In genomic region chr2:197229509-197230458, GRCh38 we compare ENCODE assay signal across 13 cellular contexts.
A peak's percentile ranks its signal among the peaks of the same experiment; 100 is the strongest.
DNase-seq lines count a peak whose midpoint lies in the region; ATAC-seq, FAIRE-seq and TF ChIP-seq lines count a peak whose summit lies in the region.
"Had no signal": no experiment of that assay in that cellular context is flagged by ENCODE, and none has a peak within 500 bp of the region (broad histone marks: within the 10 kb centered on the region; RNA-seq: fewer than 3 reads in every experiment).

No MANE protein-coding gene starts in this region.

- H3K36me3 ChIP-seq in CD8-positive, alpha-beta memory T cell (ENCODE audit: insufficient read depth, low read length) = no peaks in the 10 kb centered on the region
- H3K36me3 ChIP-seq: cardiac muscle cell, Peyer's patch had no signal

- no peak for TF ChIP-seq POLR2A in GM12892 (IDR thresholded peaks at IDR 0.05; ENCODE audit: low read depth, low read length)

- POLR2A ChIA-PET in AG04450 (lab: Yijun Ruan, JAX) (interaction anchor here (0.6 to 0.9 kb wide), 2 partner anchors 11 to 34 kb away, joined by 3 to 6 read pairs; no protein-coding TSS in a partner anchor), activated B cell treated with CpG ODN at 0.5 μM for 24 hours (lab: Charles Lee) (interaction anchor here (0.6 to 3.3 kb wide), 2 partner anchors 11 to 76 kb away, joined by 3 to 22 read pairs; no protein-coding TSS in a partner anchor)
- POLR2A ChIA-PET in CD8-positive, alpha-beta memory T cell (lab: Charles Lee) = interaction anchor here (0.5 kb wide), 1 partner anchor 78 kb away, joined by 5 read pairs; no protein-coding TSS in a partner anchor

- no peaks in the 10 kb centered on the region for H3K27me3 Mint-ChIP-seq in CD8-positive, alpha-beta memory T cell
- H3K27me3 Mint-ChIP-seq in activated B cell treated with CpG ODN at 0.5 μM for 24 hours (no peaks in the 10 kb centered on the region), immature natural killer cell (ENCODE audit: low read depth in 3 of 3) (peaks cover 0 to 6% (median 0%) of the 10 kb centered on the region in 3 donors), progenitor cell of endocrine pancreas (no peaks in the 10 kb centered on the region)
- H3K27me3 Mint-ChIP-seq: type B pancreatic cell had no signal

- intact Hi-C loops in activated B cell treated with CpG ODN at 0.5 μM for 24 hours (cut with micrococcal nuclease) = loop anchor here (1.0 kb wide), 2 partner anchors 8 to 10 kb away; no protein-coding TSS in a partner anchor

- peaks cover 88 to 98% (median 97%) of the 10 kb centered on the region in 3 donors for H3K4me1 Mint-ChIP-seq in CD8-positive, alpha-beta memory T cell
- H3K4me1 Mint-ChIP-seq in activated B cell treated with CpG ODN at 0.5 μM for 24 hours = peaks cover 94% of the 10 kb centered on the region
- H3K4me1 Mint-ChIP-seq in immature natural killer cell = peaks cover 94 to 98% of the 10 kb centered on the region in 2 donors
- H3K4me1 Mint-ChIP-seq in progenitor cell of endocrine pancreas (ENCODE audit: low read depth) = no peaks in the 10 kb centered on the region

- H3K27ac ChIP-seq in AG04450 (ENCODE audit: low read depth, low read length) = no peak overlapping the region
- no peak overlapping the region for H3K27ac ChIP-seq in CD8-positive, alpha-beta memory T cell (ENCODE audit: low read depth, low read length)
- H3K27ac ChIP-seq: cardiac muscle cell, Peyer's patch had no signal

- peaks cover 91% of the 10 kb centered on the region for H3K4me1 ChIP-seq in CD8-positive, alpha-beta memory T cell (ENCODE audit: insufficient read depth, low read length)

- CTCF ChIA-PET in AG04450 (lab: Charles Lee) = interaction anchor here (0.9 kb wide), 1 partner anchor 38 kb away, joined by 4 read pairs; no protein-coding TSS in a partner anchor
- CTCF ChIA-PET in CD8-positive, alpha-beta memory T cell (lab: Charles Lee) = interaction anchor here (0.9 to 1.5 kb wide), 4 partner anchors 9 to 24 kb away, joined by 3 to 6 read pairs (median 3); no protein-coding TSS in a partner anchor
- CTCF ChIA-PET in activated B cell treated with CpG ODN at 0.5 μM for 24 hours (lab: Charles Lee) = interaction anchor here (1.0 to 1.2 kb wide), 2 partner anchors 38 to 116 kb away, joined by 3 read pairs; no protein-coding TSS in a partner anchor

- ATAC-seq in activated B cell treated with CpG ODN at 0.5 μM for 24 hours (ENCODE audit: low read depth) (no peak), HG03565 (IDR thresholded peaks at IDR 0.05; ENCODE audit: unreplicated experiment) (no peak)

- H3K36me3 Mint-ChIP-seq in CD8-positive, alpha-beta memory T cell = peaks cover 0 to 15% (median 10%) of the 10 kb centered on the region in 3 donors
- peaks cover 44% of the 10 kb centered on the region for H3K36me3 Mint-ChIP-seq in activated B cell treated with CpG ODN at 0.5 μM for 24 hours (ENCODE audit: low read depth)
- peaks cover 0 to 3% (median 0%) of the 10 kb centered on the region in 3 donors for H3K36me3 Mint-ChIP-seq in immature natural killer cell
- H3K36me3 Mint-ChIP-seq in progenitor cell of endocrine pancreas (ENCODE audit: insufficient read depth) = no peaks in the 10 kb centered on the region
- H3K36me3 Mint-ChIP-seq: type B pancreatic cell had no signal

- DNase-seq in AG04450 (ENCODE audit: low read depth, low spot score) (peak; percentile 48), activated B cell treated with CpG ODN at 0.5 μM for 24 hours (no peak), immature natural killer cell (no peak), dermis blood vessel endothelial cell (no peak), progenitor cell of endocrine pancreas (ENCODE audit: low spot score, unreplicated experiment) (no peak), GM12892 (ENCODE audit: insufficient read length) (no peak)
- no peak for DNase-seq in CD8-positive, alpha-beta memory T cell
- DNase-seq: activated CD4-positive, alpha-beta T cell treated with anti-CD3 and anti-CD28 coated beads, Interleukin-2, amount 50 U/mL, for 1 hour; Peyer's patch; stimulated activated CD4-positive, alpha-beta T cell treated with anti-CD3 and anti-CD28 coated beads, Interleukin-4, amount 100 ng/mL, for 24 hours had no signal

- no peak overlapping the region for H3K4me3 ChIP-seq in AG04450 (ENCODE audit: low read depth, low read length)
- H3K4me3 ChIP-seq in CD8-positive, alpha-beta memory T cell (ENCODE audit: low read length) = no peak overlapping the region
- H3K4me3 ChIP-seq: cardiac muscle cell, Peyer's patch had no signal

- H3K9me3 ChIP-seq in AG04450 (ENCODE audit: control insufficient read depth, insufficient read depth, low read length) = no peaks in the 10 kb centered on the region
- no peaks in the 10 kb centered on the region for H3K9me3 ChIP-seq in CD8-positive, alpha-beta memory T cell (ENCODE audit: low read length)
- H3K9me3 ChIP-seq: Peyer's patch had no signal

- no peak for TF ChIP-seq CTCF in AG04450 (IDR thresholded peaks at IDR 0.05; ENCODE audit: low read depth, low read length)
- TF ChIP-seq CTCF in activated B cell treated with CpG ODN at 0.5 μM for 24 hours (IDR thresholded peaks at IDR 0.05) = no peak
- no peak for TF ChIP-seq CTCF in progenitor cell of endocrine pancreas (IDR thresholded peaks at IDR 0.05; ENCODE audit: unreplicated experiment)

- no peaks in the 10 kb centered on the region for H3K9me3 Mint-ChIP-seq in CD8-positive, alpha-beta memory T cell
- H3K9me3 Mint-ChIP-seq in activated B cell treated with CpG ODN at 0.5 μM for 24 hours (no peaks in the 10 kb centered on the region), immature natural killer cell (no peaks in the 10 kb centered on the region), progenitor cell of endocrine pancreas (ENCODE audit: low read depth) (no peaks in the 10 kb centered on the region)

- H3K27ac Mint-ChIP-seq in CD8-positive, alpha-beta memory T cell = peak overlapping the region; percentile 38 to 86 (median 52)
- peak overlapping the region; percentile 42 for H3K27ac Mint-ChIP-seq in activated B cell treated with CpG ODN at 0.5 μM for 24 hours
- peak overlapping the region; percentile 29 to 89 (median 76) for H3K27ac Mint-ChIP-seq in immature natural killer cell
- no peak overlapping the region for H3K27ac Mint-ChIP-seq in progenitor cell of endocrine pancreas
- H3K27ac Mint-ChIP-seq: type B pancreatic cell had no signal

- no peaks in the 10 kb centered on the region for H3K27me3 ChIP-seq in AG04450 (ENCODE audit: control insufficient read depth, insufficient read depth, low read length)
- no peaks in the 10 kb centered on the region for H3K27me3 ChIP-seq in CD8-positive, alpha-beta memory T cell (ENCODE audit: insufficient read depth, low read length, poor library complexity, severe bottlenecking)
- H3K27me3 ChIP-seq: cardiac muscle cell, Peyer's patch had no signal

- FAIRE-seq in GM12892 (lab: Jason Lieb, UNC) = no peak

- peak overlapping the region in 5 of 7 donors; percentile 1 to 36 (median 24) for H3K4me3 Mint-ChIP-seq in CD8-positive, alpha-beta memory T cell
- H3K4me3 Mint-ChIP-seq in activated B cell treated with CpG ODN at 0.5 μM for 24 hours (no peak overlapping the region), immature natural killer cell (peak overlapping the region; percentile 5 to 60 (median 10)), progenitor cell of endocrine pancreas (ENCODE audit: low read depth) (no peak overlapping the region)
- H3K4me3 Mint-ChIP-seq: type B pancreatic cell had no signal

Comparison
In these comparisons a context has a peak if more than half of its experiments do, and no peak if none do; other contexts are left out.
1. H3K4me3 Mint-ChIP-seq: peak in CD8-positive, alpha-beta memory T cell (5 of 7) and immature natural killer cell (5 of 5); none in activated B cell treated with CpG ODN at 0.5 μM for 24 hours (single experiment) and progenitor cell of endocrine pancreas (single experiment).